In the genomic region with DNA sequence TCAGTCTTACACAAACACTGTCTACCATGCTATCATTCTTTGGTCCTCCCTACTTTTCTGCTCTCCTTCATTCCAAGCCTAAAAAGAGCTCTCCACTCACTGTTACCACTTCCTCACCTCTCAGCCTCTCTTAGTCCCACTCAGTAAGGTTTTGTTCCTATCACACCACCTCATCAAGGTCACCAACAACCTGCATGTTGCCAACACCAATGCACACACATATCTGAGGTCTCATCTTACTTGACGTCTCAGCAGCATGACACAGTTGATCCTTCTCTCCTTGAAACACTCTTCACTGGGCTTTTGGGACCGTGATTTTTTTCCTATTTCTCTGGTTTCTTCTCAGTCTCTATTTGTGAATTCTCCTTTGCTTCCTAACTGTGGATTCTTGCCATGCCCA, we compare ENCODE assay signal across 22 cellular contexts. TPM values are rescaled to one million over a fixed set of nuclear protein-coding genes. Genes with fewer than 3 reads are reported as not detected.
DNase-seq lines count a peak whose midpoint lies in the region; ATAC-seq, FAIRE-seq and TF ChIP-seq lines count a peak whose summit lies in the region.
"Had no signal": no experiment of that assay in that cellular context is flagged by ENCODE, and none has a peak within 500 bp of the region (broad histone marks: within the 10 kb centered on the region; RNA-seq: fewer than 3 reads in every experiment).

No MANE protein-coding gene starts in this region.

- H3K4me1 ChIP-seq in Karpas-422 (ENCODE audit: low read length) (peaks cover 32% of the 10 kb centered on the region), GM12878 (ENCODE audit: control insufficient read depth, insufficient read depth, low read length) (peaks cover 39% of the 10 kb centered on the region), gastrocnemius medialis (peaks cover 23 to 32% of the 10 kb centered on the region in 2 donors)

- H3K9me2 ChIP-seq in Karpas-422 (replicated peaks; ENCODE audit: insufficient read depth, low read length): no peaks in the 10 kb centered on the region

- peaks cover 6% of the 10 kb centered on the region for H3K36me3 Mint-ChIP-seq in activated CD4-positive, alpha-beta T cell treated with anti-CD3 and anti-CD28 coated beads for 36 hours (ENCODE audit: low read depth)
- H3K36me3 Mint-ChIP-seq in HFFc6 (ENCODE audit: low read depth): peaks cover 21% of the 10 kb centered on the region

- H3K9ac ChIP-seq in Karpas-422 (ENCODE audit: low read length): no peak overlapping the region
- no peak overlapping the region for H3K9ac ChIP-seq in GM12878 (ENCODE audit: control insufficient read depth, insufficient read depth, low read length)

- H3K4me3 ChIP-seq in Karpas-422 (ENCODE audit: low read length) (no peak overlapping the region; the same call in 1 of the 2 replicates), GM12878 (peak overlapping the region; percentile 38; the same call in 1 of the 2 replicates), gastrocnemius medialis (no peak overlapping the region)

- H2AFZ ChIP-seq in Karpas-422 (ENCODE audit: low read length) (no peak overlapping the region), GM12878 (ENCODE audit: control insufficient read depth, low read depth, low read length) (no peak overlapping the region)

- peaks cover 42% of the 10 kb centered on the region for H3K4me1 Mint-ChIP-seq in activated CD4-positive, alpha-beta T cell treated with anti-CD3 and anti-CD28 coated beads for 36 hours
- H3K4me1 Mint-ChIP-seq in HFFc6 (ENCODE audit: low read depth): peaks cover 27% of the 10 kb centered on the region

- no peaks in the 10 kb centered on the region for H4K20me1 ChIP-seq in Karpas-422 (ENCODE audit: insufficient read depth, low read depth, low read length)
- H4K20me1 ChIP-seq in GM12878 (ENCODE audit: control insufficient read depth, insufficient read depth): no peaks in the 10 kb centered on the region; the same call in 1 of the 2 replicates

- SMC1A ChIA-PET in GM12878 (lab: Charles Lee; ENCODE audit: uncharacterized antibody, unreplicated experiment): interaction anchor here (1.1 to 2.0 kb wide), 5 partner anchors 8 to 163 kb away, joined by 3 to 20 read pairs (median 4); a partner anchor contains a TSS

- H3K27me3 ChIP-seq in Karpas-422 (ENCODE audit: low read length) (no peaks in the 10 kb centered on the region), GM12878 (replicated peaks in 1 of 2; ENCODE audit: control insufficient read depth in 2 of 2, insufficient read depth in 2 of 2, low read length in 1 of 2) (no peaks in the 10 kb centered on the region), gastrocnemius medialis (no peaks in the 10 kb centered on the region)

- H3K27ac ChIP-seq in Karpas-422 (ENCODE audit: low read length) (peak overlapping the region; percentile 83), GM12878 (ENCODE audit: control insufficient read depth, insufficient read depth) (peak overlapping the region; percentile 85), gastrocnemius medialis (peak overlapping the region; percentile 16 to 72 (median 52))

- FAIRE-seq in GM12878 (lab: Jason Lieb, UNC): no peak
- FAIRE-seq: HepG2 had no signal

- no peak overlapping the region for H3K4me3 Mint-ChIP-seq in activated CD4-positive, alpha-beta T cell treated with anti-CD3 and anti-CD28 coated beads for 36 hours
- H3K4me3 Mint-ChIP-seq in HFFc6: no peak overlapping the region
- H3K4me3 Mint-ChIP-seq: immature natural killer cell had no signal

- H3K9me3 Mint-ChIP-seq in activated CD4-positive, alpha-beta T cell treated with anti-CD3 and anti-CD28 coated beads for 36 hours (ENCODE audit: low read depth): no peaks in the 10 kb centered on the region
- H3K9me3 Mint-ChIP-seq in HFFc6: no peaks in the 10 kb centered on the region
- H3K9me3 Mint-ChIP-seq: immature natural killer cell had no signal

- RAD21 ChIA-PET in GM12878 (lab: Charles Lee; ENCODE audit: unreplicated experiment): interaction anchor here (0.6 to 3.4 kb wide), 4 partner anchors 8 to 176 kb away, joined by 3 to 37 read pairs (median 8); a partner anchor contains a TSS

- POLR2A ChIA-PET in activated CD4-positive, alpha-beta T cell treated with anti-CD3 and anti-CD28 coated beads for 36 hours (lab: Charles Lee): interaction anchor here (0.8 kb wide), 1 partner anchor 354 kb away, joined by 4 read pairs; no protein-coding TSS in a partner anchor
- POLR2A ChIA-PET in GM12878 (lab: Charles Lee): interaction anchor here (0.9 to 3.2 kb wide), 5 partner anchors 8 to 100 kb away, joined by 3 to 26 read pairs (median 4); a partner anchor contains a TSS

- no peak for TF ChIP-seq CTCF in GM12878 (IDR thresholded peaks at IDR 0.05 in 2 of 3, conservative IDR thresholded peaks at IDR 0.05 in 1 of 3; ENCODE audit: control insufficient read depth in 2 of 3, extremely low read depth in 1 of 3, insufficient read depth in 1 of 3, low read depth in 3 of 3, low read length in 3 of 3)
- no peak for TF ChIP-seq CTCF in gastrocnemius medialis (IDR thresholded peaks at IDR 0.05 in 4 of 5, conservative IDR thresholded peaks at IDR 0.05 in 1 of 5)
- no peak for TF ChIP-seq CTCF in HFFc6 (IDR thresholded peaks at IDR 0.05)

- ATAC-seq in activated CD4-positive, alpha-beta T cell treated with anti-CD3 and anti-CD28 coated beads for 36 hours: no peak
- ATAC-seq in GM12878 (no peak), gastrocnemius medialis (peak; percentile 61 to 75), HG03097 (IDR thresholded peaks at IDR 0.05; ENCODE audit: low FRiP score, unreplicated experiment) (no peak), HG03159 (IDR thresholded peaks at IDR 0.05; ENCODE audit: unreplicated experiment) (no peak)
- ATAC-seq: HepG2, sciatic nerve had no signal

- 78% methylated on average over 2 of the region's 2 CpGs for WGBS in GM12878 (ENCODE audit: insufficient coverage, insufficient replicate concordance, low lambda C conversion rate, missing lambda C conversion rate)

- CTCF ChIA-PET in activated CD4-positive, alpha-beta T cell treated with anti-CD3 and anti-CD28 coated beads for 36 hours (lab: Charles Lee): interaction anchor here (1.3 to 3.1 kb wide), 3 partner anchors 8 to 202 kb away, joined by 4 to 10 read pairs (median 4); a partner anchor contains a TSS
- CTCF ChIA-PET in GM12878 (lab: Yijun Ruan, JAX): interaction anchor here (2.7 to 3.3 kb wide), 3 partner anchors 12 to 20 kb away, joined by 8 to 11 read pairs (median 9); no protein-coding TSS in a partner anchor

- no peaks in the 10 kb centered on the region for H3K9me3 ChIP-seq in Karpas-422 (ENCODE audit: low read length)
- no peaks in the 10 kb centered on the region for H3K9me3 ChIP-seq in GM12878 (replicated peaks; ENCODE audit: control insufficient read depth, insufficient read depth, low read length)
- H3K9me3 ChIP-seq in gastrocnemius medialis: no peaks in the 10 kb centered on the region

- no peak for TF ChIP-seq POLR2A in GM12878 (IDR thresholded peaks at IDR 0.05; ENCODE audit: low read depth, low read length)
- no peak for TF ChIP-seq POLR2A in gastrocnemius medialis (IDR thresholded peaks at IDR 0.05)

- BruUV-seq in GM12878 (replicated peaks; lab: Mats Ljungman, UMichigan): no TSS peak

- intact Hi-C loops in activated CD4-positive, alpha-beta T cell treated with anti-CD3 and anti-CD28 coated beads for 36 hours (cut with DNase I, micrococcal nuclease): no loop called here
- intact Hi-C loops in GM12878 (cut with micrococcal nuclease; ENCODE audit: unreplicated experiment) (no loop called here), gastrocnemius medialis (cut with DNase I; ENCODE audit: low total_unique reads) (no loop called here)

- no peak for DNase-seq in activated CD4-positive, alpha-beta T cell treated with anti-CD3 and anti-CD28 coated beads for 36 hours
- no peak for DNase-seq in activated CD4-positive, alpha-beta T cell treated with anti-CD3 and anti-CD28 coated beads for 4 hours
- DNase-seq in Karpas-422 (no peak), GM12878 (ENCODE audit: low read depth, low spot score) (no peak), gastrocnemius medialis (peak in 1 of 2 donors; percentile 44), HFFc6 (no peak)
- DNase-seq: activated CD8-positive, alpha-beta memory T cell treated with anti-CD3 and anti-CD28 coated beads for 24 hours; amygdala; C1 segment of cervical spinal cord; central memory CD4-positive, alpha-beta T cell; DMS79 treated with DMSO at 0.1 percent for 48 hours; effector CD4-positive, alpha-beta T cell; head of caudate nucleus; immature natural killer cell; NCI-H187 treated with DMSO at 0.1 percent for 48 hours; NCI-H510A; Right ventricle myocardium superior; substantia nigra had no signal

- no peaks in the 10 kb centered on the region for H3K27me3 Mint-ChIP-seq in activated CD4-positive, alpha-beta T cell treated with anti-CD3 and anti-CD28 coated beads for 36 hours
- peaks cover 1% of the 10 kb centered on the region; the same call in 1 of the 2 replicates for H3K27me3 Mint-ChIP-seq in HFFc6 (ENCODE audit: insufficient read depth)

- H3K36me3 ChIP-seq in Karpas-422 (ENCODE audit: insufficient read depth, low read length) (no peaks in the 10 kb centered on the region), GM12878 (ENCODE audit: control insufficient read depth in 2 of 2, insufficient read depth in 2 of 2, low read length in 1 of 2) (no peaks in the 10 kb centered on the region), gastrocnemius medialis (peaks cover 0 to under 1% of the 10 kb centered on the region in 2 donors)

- peak overlapping the region; percentile 17 for H3K27ac Mint-ChIP-seq in activated CD4-positive, alpha-beta T cell treated with anti-CD3 and anti-CD28 coated beads for 36 hours
- H3K27ac Mint-ChIP-seq in HFFc6: no peak overlapping the region

- in situ Hi-C loops in GM12878 (cut with MboI) (no loop called here), gastrocnemius medialis (cut with MboI; ENCODE audit: low sequenced_read_pairs in 4 of 4) (loop anchor here in 1 of 4 donors (25.0 kb wide), 1 partner anchor 283 kb away; a partner anchor contains a TSS)

- TF ChIP-seq RAD21 in GM12878 (IDR thresholded peaks at IDR 0.05; ENCODE audit: insufficient read depth, low read depth, low read length): no peak

- H3K79me2 ChIP-seq in Karpas-422 (ENCODE audit: low read length) (peaks cover 88% of the 10 kb centered on the region), GM12878 (ENCODE audit: control insufficient read depth, insufficient read depth, low read length) (peaks cover 65% of the 10 kb centered on the region)

- no peak for TF ChIP-seq EP300 in GM12878 (IDR thresholded peaks at IDR 0.05; ENCODE audit: borderline replicate concordance in 1 of 2, control insufficient read depth in 1 of 2, low read depth in 2 of 2, low read length in 2 of 2)

- H3K4me2 ChIP-seq in Karpas-422 (ENCODE audit: low read depth, low read length, poor library complexity, severe bottlenecking): peak overlapping the region; percentile 77
- H3K4me2 ChIP-seq in GM12878 (ENCODE audit: control insufficient read depth, insufficient read depth): peak overlapping the region; percentile 73

RNA-seq across cellular contexts. Expression of a gene that starts 8.1 kb away (rescaled TPM):
- 10 to 100 TPM; 30.3 to 37.9 TPM for total RNA-seq in activated CD4-positive, alpha-beta T cell treated with anti-CD3 and anti-CD28 coated beads for 36 hours
- 31.6 and 45.8 TPM in 2 replicates for total RNA-seq in Karpas-422 (2014; rRNA removed; shearing (Covaris generic); ENCODE audit: low replicate concordance)
- 75.1 and 77.2 TPM in 2 replicates for total RNA-seq in GM12878 (2013; cell fraction: nucleolus; rRNA removed)
- total RNA-seq in GM12878 (2014; rRNA removed): 41.3 and 44.7 TPM in 2 replicates
- total RNA-seq in GM12878 (2014; rRNA removed; fragmentation: Illumina TruSeq; extraction: Trizol): 24.2 and 25.8 TPM in 2 replicates
- total RNA-seq in GM12878 (2021): 62.7 and 63.4 TPM in 2 replicates
- polyA plus RNA-seq in GM12878 (2011; ENCODE audit: low read depth): 18.1 TPM
- polyA plus RNA-seq in GM12878 (2011; rRNA removed): 22.5 and 46.8 TPM in 2 replicates
- 66.2 and 74.7 TPM in 2 replicates for polyA plus RNA-seq in GM12878 (2011; cell fraction: cytosol; rRNA removed)
- polyA plus RNA-seq in GM12878 (2011; cell fraction: nucleus; rRNA removed): 157 and 166 TPM in 2 replicates
- 34.4 and 39.1 TPM in 2 replicates for polyA plus RNA-seq in GM12878 (2012)
- polyA plus RNA-seq in GM12878 (2014; fragmentation: Illumina TruSeq; extraction: Trizol): 24.5 and 36.9 TPM in 2 replicates
- polyA plus RNA-seq in GM12878 (2014; fragmentation: Nextera tagmentation; extraction: Ambion mirVana): 10 to 100 TPM; 31.1 to 44.9 TPM
- 49.1 and 51.4 TPM in 2 replicates for polyA plus RNA-seq in GM12878 (2014; rRNA removed)
- polyA plus RNA-seq in GM12878 (2016; fragmentation: Nextera tagmentation; extraction: Ambion mirVana): 10 to 100 TPM; 48.3 to 54.9 TPM
- polyA minus RNA-seq in GM12878 (2011; rRNA and poly(A)+ RNA removed): 28.3 and 51.8 TPM in 2 replicates
- polyA minus RNA-seq in GM12878 (2011; cell fraction: cytosol; rRNA and poly(A)+ RNA removed): 19.8 and 21.5 TPM in 2 replicates
- polyA minus RNA-seq in GM12878 (2011; cell fraction: nucleus; rRNA and poly(A)+ RNA removed): 24.8 and 28.7 TPM in 2 replicates
- total RNA-seq in gastrocnemius medialis: 10 to 100 TPM; 15.3 to 19.0 (median 18.5) TPM
- total RNA-seq in HFFc6 (2021; fragmentation: NEBNext Ultra II Directional; extraction: Animal tissue kit (Norgen Biotek cat#: 25700)): 10 to 100 TPM; 38.4 to 47.3 (median 43.3) TPM

Comparison
In these comparisons a context has a peak if more than half of its experiments do, and no peak if none do; other contexts are left out.
1. ATAC-seq: peak in gastrocnemius medialis (2 of 2); none in activated CD4-positive, alpha-beta T cell treated with anti-CD3 and anti-CD28 coated beads for 36 hours (single experiment), GM12878 (single experiment), HG03097 (single experiment) and HG03159 (single experiment).
2. Peak in every context shown above with its lines, with median percentiles within 50 percentile points of each other: H3K27ac ChIP-seq.